ENCODE assay signal across 11 cellular contexts in genomic region chr14:81275995-81276698, GRCh38. TPM values are rescaled to one million over a fixed set of nuclear protein-coding genes. Genes with fewer than 3 reads are reported as not detected.
DNase-seq lines count a peak whose midpoint lies in the region; ATAC-seq and FAIRE-seq lines count a peak whose summit lies in the region.
"Had no signal": no experiment of that assay in that cellular context is flagged by ENCODE, and none has a peak within 500 bp of the region (broad histone marks: within the 10 kb centered on the region; RNA-seq: fewer than 3 reads in every experiment).

No MANE protein-coding gene starts in this region.

- H3K4me1 ChIP-seq in BLaER1 treated with 17β-estradiol and CSF1 and Interleukin-3, amounts not matched to agents 10 nM and 100 nM: peaks cover 17 to 37% (median 35%) of the 10 kb centered on the region in 10 experiments
- no peaks in the 10 kb centered on the region for H3K4me1 ChIP-seq in CD4-positive, alpha-beta memory T cell (ENCODE audit: insufficient read depth, low read length)

- H3K36me3 Mint-ChIP-seq in CD4-positive, alpha-beta memory T cell: no peaks in the 10 kb centered on the region
- H3K36me3 Mint-ChIP-seq: activated naive CD4-positive, alpha-beta T cell treated with anti-CD3 and anti-CD28 coated beads, Interleukin-2, amount 50 U/mL, for 24 hours had no signal

- H3K9me3 ChIP-seq in BLaER1 treated with 17β-estradiol and CSF1 and Interleukin-3, amounts not matched to agents 10 nM and 100 nM (replicated peaks in 1 of 11): no peaks in the 10 kb centered on the region
- H3K9me3 ChIP-seq in CD4-positive, alpha-beta memory T cell (ENCODE audit: control insufficient read depth in 1 of 2, low read length in 2 of 2): no peaks in the 10 kb centered on the region

- H3K4me1 Mint-ChIP-seq in CD4-positive, alpha-beta memory T cell: no peaks in the 10 kb centered on the region
- H3K4me1 Mint-ChIP-seq: activated naive CD4-positive, alpha-beta T cell treated with anti-CD3 and anti-CD28 coated beads, Interleukin-2, amount 50 U/mL, for 24 hours had no signal

- H3K27me3 ChIP-seq in BLaER1 treated with 17β-estradiol and CSF1 and Interleukin-3, amounts not matched to agents 10 nM and 100 nM: peaks cover 0 to 59% (median 0%) of the 10 kb centered on the region in 11 experiments; a peak in 5 of 22 replicates
- H3K27me3 ChIP-seq in CD4-positive, alpha-beta memory T cell (ENCODE audit: insufficient read depth, low read length): no peaks in the 10 kb centered on the region

- H3K9me3 Mint-ChIP-seq in CD4-positive, alpha-beta memory T cell: no peaks in the 10 kb centered on the region
- H3K9me3 Mint-ChIP-seq: activated naive CD4-positive, alpha-beta T cell treated with anti-CD3 and anti-CD28 coated beads, Interleukin-2, amount 50 U/mL, for 24 hours had no signal

- peak overlapping the region in 4 of 11 experiments; percentile 8 to 36 (median 22); a peak in 6 of 22 replicates for H3K27ac ChIP-seq in BLaER1 treated with 17β-estradiol and CSF1 and Interleukin-3, amounts not matched to agents 10 nM and 100 nM
- no peak overlapping the region for H3K27ac ChIP-seq in CD4-positive, alpha-beta memory T cell (ENCODE audit: low read depth, low read length)

- H3K27ac Mint-ChIP-seq in CD4-positive, alpha-beta memory T cell: no peak overlapping the region
- H3K27ac Mint-ChIP-seq: activated naive CD4-positive, alpha-beta T cell treated with anti-CD3 and anti-CD28 coated beads, Interleukin-2, amount 50 U/mL, for 24 hours had no signal

- POLR2A ChIA-PET in CD4-positive, alpha-beta memory T cell (lab: Charles Lee; ENCODE audit: partially characterized antibody): no interaction called here

- no peak for FAIRE-seq in frontal cortex (lab: Jason Lieb, UNC)
- FAIRE-seq: H54 had no signal

- 0 out of 22 replicates have a peak overlapping the region, but pooled peaks of 2 of the 11 experiments have one; percentile 18 to 22 for H3K9ac ChIP-seq in BLaER1 treated with 17β-estradiol and CSF1 and Interleukin-3, amounts not matched to agents 10 nM and 100 nM

- no peak overlapping the region for H3K4me3 ChIP-seq in BLaER1 treated with 17β-estradiol and CSF1 and Interleukin-3, amounts not matched to agents 10 nM and 100 nM
- no peak overlapping the region for H3K4me3 ChIP-seq in CD4-positive, alpha-beta memory T cell (ENCODE audit: low read length in 2 of 2)

- peaks cover 0 to 6% (median 0%) of the 10 kb centered on the region in 11 experiments; a peak in 1 of 22 replicates for H4K20me1 ChIP-seq in BLaER1 treated with 17β-estradiol and CSF1 and Interleukin-3, amounts not matched to agents 10 nM and 100 nM

- intact Hi-C loops in CD4-positive, alpha-beta memory T cell (cut with micrococcal nuclease): no loop called here

- peaks cover 4 to 8% of the 10 kb centered on the region in 2 donors for H3K27me3 Mint-ChIP-seq in CD4-positive, alpha-beta memory T cell
- H3K27me3 Mint-ChIP-seq: activated naive CD4-positive, alpha-beta T cell treated with anti-CD3 and anti-CD28 coated beads, Interleukin-2, amount 50 U/mL, for 24 hours had no signal

- peak overlapping the region; percentile 21 to 74 (median 67) for H3K4me2 ChIP-seq in BLaER1 treated with 17β-estradiol and CSF1 and Interleukin-3, amounts not matched to agents 10 nM and 100 nM

- DNase-seq in germinal center (ENCODE audit: low spot score) (peak; percentile 24), GOT3 (lab: John Stamatoyannopoulos, UW) (no peak), frontal cortex (ENCODE audit: low spot score in 2 of 2) (no peak)
- DNase-seq in CD4-positive, alpha-beta memory T cell: no peak
- DNase-seq in activated CD4-positive, alpha-beta T cell treated with anti-CD3 and anti-CD28 coated beads for 1 hour: no peak
- DNase-seq: effector CD4-positive, alpha-beta T cell had no signal

- ATAC-seq in GM19023 (IDR thresholded peaks at IDR 0.05; ENCODE audit: unreplicated experiment) (peak; percentile 70), HG03342 (IDR thresholded peaks at IDR 0.05; ENCODE audit: unreplicated experiment) (peak; percentile 62)

- H3K36me3 ChIP-seq in BLaER1 treated with 17β-estradiol and CSF1 and Interleukin-3, amounts not matched to agents 10 nM and 100 nM: no peaks in the 10 kb centered on the region
- no peaks in the 10 kb centered on the region for H3K36me3 ChIP-seq in CD4-positive, alpha-beta memory T cell (ENCODE audit: insufficient read depth, low read length)

- CTCF ChIA-PET in CD4-positive, alpha-beta memory T cell (lab: Charles Lee; ENCODE audit: partially characterized antibody): interaction anchor here (1.6 kb wide), 1 partner anchor 177 kb away, joined by 4 read pairs; no protein-coding TSS in a partner anchor

- H3K4me3 Mint-ChIP-seq in CD4-positive, alpha-beta memory T cell: no peak overlapping the region
- H3K4me3 Mint-ChIP-seq: activated naive CD4-positive, alpha-beta T cell treated with anti-CD3 and anti-CD28 coated beads, Interleukin-2, amount 50 U/mL, for 24 hours had no signal

RNA-seq across cellular contexts. Expression of gene GTF2A1, which starts 55.4 kb away (rescaled TPM):
- 10 to 100 TPM; 34.2 to 40.8 TPM for total RNA-seq in CD4-positive, alpha-beta memory T cell
- 10 to 100 TPM in 1 of 2 donors, 1 to 10 TPM in 1; 8.9 to 11.1 TPM for polyA plus RNA-seq in CD4-positive, alpha-beta memory T cell
- 63.2 TPM for total RNA-seq in frontal cortex
